8 cellular contexts compared by ENCODE assay signal in the genomic region with DNA sequence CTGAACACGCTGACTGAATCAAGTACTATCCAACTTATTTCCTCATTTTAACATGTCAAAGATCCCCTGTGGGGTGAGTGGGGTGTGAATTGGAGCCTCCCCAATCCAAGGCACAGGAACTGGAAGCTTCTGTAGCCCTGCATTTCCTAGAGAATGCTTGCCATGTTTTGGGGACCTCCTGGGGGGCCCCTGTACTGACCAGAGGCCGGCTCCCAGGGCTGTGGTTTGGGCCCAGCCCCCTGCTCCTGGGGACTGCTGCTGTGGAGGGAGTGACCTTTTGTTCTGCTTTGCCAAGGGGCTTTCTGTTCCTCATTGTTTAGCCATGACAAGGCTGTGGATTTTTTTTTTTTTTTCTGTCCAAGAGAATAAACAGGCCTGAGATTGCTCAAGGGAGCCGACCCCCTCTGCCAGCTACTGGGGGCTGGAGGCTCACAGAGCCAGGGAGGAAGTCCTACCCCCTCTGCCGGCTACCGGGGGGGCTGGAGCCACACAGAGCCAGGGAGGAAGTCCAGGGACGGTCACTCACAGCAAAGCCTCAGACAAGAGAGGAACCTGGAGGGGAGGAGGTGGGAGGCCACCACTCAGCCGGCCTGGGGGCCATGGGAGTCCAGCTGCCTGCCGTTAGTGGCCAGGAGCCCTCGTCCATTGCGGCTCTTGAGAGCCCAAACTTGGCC. TPM values are rescaled to one million over a fixed set of nuclear protein-coding genes. Genes with fewer than 3 reads are reported as not detected.
A peak's percentile ranks its signal among the peaks of the same experiment; 100 is the strongest.
DNase-seq lines count a peak whose midpoint lies in the region; ATAC-seq and TF ChIP-seq lines count a peak whose summit lies in the region.

No MANE protein-coding gene starts in this region.

- peak; percentile 22; the same call in 1 of the 2 replicates for TF ChIP-seq CTCF in SK-N-SH (IDR thresholded peaks at IDR 0.05)
- TF ChIP-seq CTCF in nephron progenitor cell (IDR thresholded peaks at IDR 0.05) = no peak

- 21% methylated on average over 7 of the region's 10 CpGs for WGBS in SK-N-SH (ENCODE audit: low lambda C conversion rate)

- CTCF ChIA-PET in SK-N-SH (lab: Yijun Ruan, JAX) = interaction anchor here (1.1 to 6.2 kb wide), 6 partner anchors 9 to 346 kb away, joined by 3 to 79 read pairs (median 4); partner anchors contain the start of gene TNFRSF1B

- no peak overlapping the region for H3K27ac Mint-ChIP-seq in nephron progenitor cell
- H3K27ac Mint-ChIP-seq in T-helper 2 cell treated with Interferon-gamma antibody and Interleukin-4, amounts not matched to agents 5 μg/mL and 100 μg/mL, for 36 hours = no peak overlapping the region

- peaks cover 10 to 32% of the 10 kb centered on the region in 2 experiments; a peak in 3 of 4 replicates for H3K4me1 ChIP-seq in SK-N-SH (ENCODE audit: control insufficient read depth in 1 of 2, insufficient read depth in 2 of 2, low read depth in 1 of 2, low read length in 1 of 2)

- H3K27me3 ChIP-seq in SK-N-SH (ENCODE audit: insufficient read depth) = no peaks in the 10 kb centered on the region

- peaks cover 8% of the 10 kb centered on the region for H3K27me3 Mint-ChIP-seq in nephron progenitor cell (ENCODE audit: low read depth, poor library complexity)
- no peaks in the 10 kb centered on the region for H3K27me3 Mint-ChIP-seq in T-helper 2 cell treated with Interferon-gamma antibody and Interleukin-4, amounts not matched to agents 5 μg/mL and 100 μg/mL, for 36 hours (ENCODE audit: low read depth)

- ATAC-seq in GM18873 (IDR thresholded peaks at IDR 0.05; ENCODE audit: low FRiP score, unreplicated experiment) = no peak

- peak overlapping the region; percentile 17 to 81; a peak in 3 of 4 replicates for H3K27ac ChIP-seq in SK-N-SH (ENCODE audit: low read depth in 2 of 2, low read length in 1 of 2)

- no peaks in the 10 kb centered on the region for H4K20me1 ChIP-seq in SK-N-SH (ENCODE audit: insufficient read depth)

- H3K36me3 Mint-ChIP-seq in nephron progenitor cell (ENCODE audit: low read depth) = no peaks in the 10 kb centered on the region
- peaks cover 22% of the 10 kb centered on the region for H3K36me3 Mint-ChIP-seq in T-helper 2 cell treated with Interferon-gamma antibody and Interleukin-4, amounts not matched to agents 5 μg/mL and 100 μg/mL, for 36 hours (ENCODE audit: low read depth)

- no peaks in the 10 kb centered on the region for H3K36me3 ChIP-seq in SK-N-SH (replicated peaks in 1 of 2; ENCODE audit: control insufficient read depth in 1 of 2, insufficient read depth in 2 of 2, low read length in 1 of 2)

- no peak; a peak in 1 of 4 replicates for TF ChIP-seq EP300 in SK-N-SH (IDR thresholded peaks at IDR 0.05; ENCODE audit: borderline replicate concordance in 1 of 2, low read depth in 1 of 2, low read length in 1 of 2)

- no peak overlapping the region for H3K4me3 ChIP-seq in SK-N-SH (ENCODE audit: low read depth in 2 of 2, low read length in 1 of 2)

- no peaks in the 10 kb centered on the region for H3K9me2 ChIP-seq in SK-N-SH

- peak overlapping the region; percentile 20 for H3K4me2 ChIP-seq in SK-N-SH

- peak overlapping the region; percentile 91 for H2AFZ ChIP-seq in SK-N-SH (ENCODE audit: low read depth)

- peak; percentile 76 for DNase-seq in EL
- DNase-seq in SK-N-SH = peak; percentile 93
- peak; percentile 83 for DNase-seq in fibroblast of peridontal ligament (ENCODE audit: extremely low read depth)
- peak; percentile 41 for DNase-seq in nephron progenitor cell
- DNase-seq in DMS114 treated with DMSO at 0.1 percent for 48 hours (lab: John Stamatoyannopoulos, UW; ENCODE audit: unreplicated experiment) = no peak
- DNase-seq in A172 (ENCODE audit: low spot score) = no peak
- DNase-seq in T-helper 2 cell treated with Interferon-gamma antibody and Interleukin-4, amounts not matched to agents 5 μg/mL and 100 μg/mL, for 36 hours (ENCODE audit: low spot score) = no peak

- H3K9ac ChIP-seq in SK-N-SH = peak overlapping the region; percentile 38

- peaks cover 4% of the 10 kb centered on the region for H3F3A ChIP-seq in SK-N-SH (replicated peaks; ENCODE audit: insufficient read depth)

- no peaks in the 10 kb centered on the region for H3K79me2 ChIP-seq in SK-N-SH (ENCODE audit: insufficient read depth)

- H3K9me3 ChIP-seq in SK-N-SH = no peaks in the 10 kb centered on the region

- no peaks in the 10 kb centered on the region for H3K9me3 Mint-ChIP-seq in nephron progenitor cell
- H3K9me3 Mint-ChIP-seq in T-helper 2 cell treated with Interferon-gamma antibody and Interleukin-4, amounts not matched to agents 5 μg/mL and 100 μg/mL, for 36 hours = no peaks in the 10 kb centered on the region

- H3K4me3 Mint-ChIP-seq in nephron progenitor cell = no peak overlapping the region
- no peak overlapping the region for H3K4me3 Mint-ChIP-seq in T-helper 2 cell treated with Interferon-gamma antibody and Interleukin-4, amounts not matched to agents 5 μg/mL and 100 μg/mL, for 36 hours

- TF ChIP-seq RAD21 in SK-N-SH (IDR thresholded peaks at IDR 0.05; ENCODE audit: low read length) = peak; percentile 32

- H3K4me1 Mint-ChIP-seq in nephron progenitor cell = peaks cover 25% of the 10 kb centered on the region
- H3K4me1 Mint-ChIP-seq in T-helper 2 cell treated with Interferon-gamma antibody and Interleukin-4, amounts not matched to agents 5 μg/mL and 100 μg/mL, for 36 hours (ENCODE audit: low read depth) = peaks cover 24% of the 10 kb centered on the region

- POLR2A ChIA-PET in SK-N-SH (lab: Yijun Ruan, JAX) = interaction anchor here (0.8 kb wide), 1 partner anchor 14 kb away, joined by 3 read pairs; no protein-coding TSS in a partner anchor

TF ChIP-seq in SK-N-SH, 30 proteins besides CTCF, POLR2A, EP300 and RAD21:
- peak; percentile 59; the same call in 1 of the 2 replicates for TF ChIP-seq ELF1 (IDR thresholded peaks at IDR 0.05)
- TF ChIP-seq REST (IDR thresholded peaks at IDR 0.05; ENCODE audit: low read depth, low read length) = no peak
- TF ChIP-seq, protein P1, sequence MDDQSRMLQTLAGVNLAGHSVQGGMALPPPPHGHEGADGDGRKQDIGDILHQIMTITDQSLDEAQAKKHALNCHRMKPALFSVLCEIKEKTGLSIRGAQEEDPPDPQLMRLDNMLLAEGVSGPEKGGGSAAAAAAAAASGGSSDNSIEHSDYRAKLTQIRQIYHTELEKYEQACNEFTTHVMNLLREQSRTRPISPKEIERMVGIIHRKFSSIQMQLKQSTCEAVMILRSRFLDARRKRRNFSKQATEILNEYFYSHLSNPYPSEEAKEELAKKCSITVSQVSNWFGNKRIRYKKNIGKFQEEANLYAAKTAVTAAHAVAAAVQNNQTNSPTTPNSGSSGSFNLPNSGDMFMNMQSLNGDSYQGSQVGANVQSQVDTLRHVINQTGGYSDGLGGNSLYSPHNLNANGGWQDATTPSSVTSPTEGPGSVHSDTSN (IDR thresholded peaks at IDR 0.05) = no peak
- peak; percentile 63 for TF ChIP-seq CHD2 (IDR thresholded peaks at IDR 0.05; ENCODE audit: low read length, partially characterized antibody)
- TF ChIP-seq SMC3 (IDR thresholded peaks at IDR 0.05; ENCODE audit: low read depth, low read length) = peak; percentile 24; the same call in 1 of the 2 replicates
- TF ChIP-seq MAX (IDR thresholded peaks at IDR 0.05; ENCODE audit: low read depth) = no peak
- TF ChIP-seq SIN3A (IDR thresholded peaks at IDR 0.05; ENCODE audit: borderline replicate concordance, low read depth, low read length) = no peak
- TF ChIP-seq TCF12 (IDR thresholded peaks at IDR 0.05) = peak; percentile 58

RNA-seq across cellular contexts. Expression of gene TNFRSF1B, which starts 17.4 kb away (rescaled TPM):
- polyA plus RNA-seq in SK-N-SH (2012; rRNA removed) = 0.18 and 0.36 TPM in 2 replicates
- polyA plus RNA-seq in SK-N-SH (2012; cell fraction: cytosol; rRNA removed) = 0.14 and 0.21 TPM in 2 replicates
- 0.12 and 0.14 TPM in 2 replicates for polyA plus RNA-seq in SK-N-SH (2012; cell fraction: nucleus; rRNA removed)
- not detected in 2 replicates for total RNA-seq in A172 (2014; rRNA removed; shearing (Covaris generic))

RNA-seq across cellular contexts. Expression of gene VPS13D, which starts 45.7 kb away (rescaled TPM):
- polyA plus RNA-seq in SK-N-SH (2012; rRNA removed) = 14.4 and 15.0 TPM in 2 replicates
- polyA plus RNA-seq in SK-N-SH (2012; cell fraction: cytosol; rRNA removed) = 9.1 and 10.8 TPM in 2 replicates
- polyA plus RNA-seq in SK-N-SH (2012; cell fraction: nucleus; rRNA removed) = 19.8 and 28.7 TPM in 2 replicates
- total RNA-seq in A172 (2014; rRNA removed; shearing (Covaris generic)) = 5.8 and 6.8 TPM in 2 replicates

Comparison
In these comparisons a context has a peak if more than half of its experiments do, and no peak if none do; other contexts are left out.
1. DNase-seq: peak in EL (single experiment), SK-N-SH (single experiment), fibroblast of peridontal ligament (single experiment) and nephron progenitor cell (single experiment); none in DMS114 treated with DMSO at 0.1 percent for 48 hours (single experiment), A172 (single experiment) and T-helper 2 cell treated with Interferon-gamma antibody and Interleukin-4, amounts not matched to agents 5 μg/mL and 100 μg/mL, for 36 hours (single experiment).